ENCODE assay signal across 12 cellular contexts in the genomic region with DNA sequence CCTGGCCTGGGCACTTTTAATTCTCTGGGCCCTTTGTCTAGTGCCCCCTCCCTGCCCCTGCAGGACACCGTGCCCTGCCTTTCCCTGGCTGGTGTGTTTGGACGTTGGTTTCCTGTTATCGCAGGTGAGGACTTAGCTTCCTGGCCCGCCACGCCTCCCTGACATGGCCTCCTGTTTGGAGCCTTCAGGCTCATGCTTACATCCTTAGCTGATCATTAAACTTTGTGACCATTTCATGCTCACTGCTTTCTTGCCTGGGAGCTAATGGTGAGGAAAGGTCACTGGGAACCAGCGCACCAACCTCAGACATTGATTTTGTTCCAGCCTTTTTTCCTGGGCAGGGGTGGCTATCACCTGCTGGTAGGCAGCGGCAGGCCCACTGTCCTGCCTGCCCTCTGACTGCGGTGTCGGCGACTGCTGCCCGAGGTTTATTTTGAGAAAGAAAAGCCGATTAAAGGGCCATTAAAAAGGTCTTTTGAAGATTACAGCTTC. TPM values are rescaled to one million over a fixed set of nuclear protein-coding genes. Genes with fewer than 3 reads are reported as not detected.
DNase-seq lines count a peak whose midpoint lies in the region; ATAC-seq lines count a peak whose summit lies in the region.
"Had no signal": no experiment of that assay in that cellular context is flagged by ENCODE, and none has a peak within 500 bp of the region (broad histone marks: within the 10 kb centered on the region; RNA-seq: fewer than 3 reads in every experiment).

No MANE protein-coding gene starts in this region.

- peak; percentile 44 for DNase-seq in HK-2 (ENCODE audit: unreplicated experiment)
- DNase-seq in naive thymus-derived CD4-positive, alpha-beta T cell: no peak
- no peak for DNase-seq in NAMALWA (ENCODE audit: low spot score)
- DNase-seq: left cardiac atrium, MV-4-11, RPMI8226, uterus had no signal

- H3K27ac Mint-ChIP-seq in activated T-helper 17 cell treated with anti-CD3 and anti-CD28 coated beads, Interleukin-2, amount 50 U/mL, for 72 hours: peak overlapping the region; percentile 81
- H3K27ac Mint-ChIP-seq in naive thymus-derived CD4-positive, alpha-beta T cell: peak overlapping the region; percentile 40 to 91 (median 85)

- H3K4me3 ChIP-seq in naive thymus-derived CD4-positive, alpha-beta T cell (ENCODE audit: low read length): no peak overlapping the region
- H3K4me3 ChIP-seq: uterus had no signal

- peaks cover 0 to 32% (median 0%) of the 10 kb centered on the region in 3 experiments for H3K36me3 ChIP-seq in naive thymus-derived CD4-positive, alpha-beta T cell (ENCODE audit: control insufficient read depth in 2 of 3, insufficient read depth in 3 of 3, low read length in 3 of 3)
- H3K36me3 ChIP-seq: uterus had no signal

- POLR2A ChIA-PET in naive thymus-derived CD4-positive, alpha-beta T cell (lab: Charles Lee): interaction anchor here (0.6 to 3.5 kb wide), 3 partner anchors 36 to 73 kb away, joined by 3 to 14 read pairs (median 3); a partner anchor contains a TSS

- peak overlapping the region; percentile 83 for H3K4me3 Mint-ChIP-seq in activated T-helper 17 cell treated with anti-CD3 and anti-CD28 coated beads, Interleukin-2, amount 50 U/mL, for 72 hours
- H3K4me3 Mint-ChIP-seq in naive thymus-derived CD4-positive, alpha-beta T cell: peak overlapping the region; percentile 69 to 88 (median 80)

- peak overlapping the region; percentile 39 for H3K27ac ChIP-seq in naive thymus-derived CD4-positive, alpha-beta T cell (ENCODE audit: low read depth, low read length)
- H3K27ac ChIP-seq: epithelial cell of prostate had no signal

- H3K9me3 ChIP-seq in naive thymus-derived CD4-positive, alpha-beta T cell (ENCODE audit: control insufficient read depth in 2 of 3, low read length in 3 of 3): no peaks in the 10 kb centered on the region
- H3K9me3 ChIP-seq: uterus had no signal

- H3K36me3 Mint-ChIP-seq in activated T-helper 17 cell treated with anti-CD3 and anti-CD28 coated beads, Interleukin-2, amount 50 U/mL, for 72 hours (ENCODE audit: low read depth): peaks cover 49% of the 10 kb centered on the region
- H3K36me3 Mint-ChIP-seq in naive thymus-derived CD4-positive, alpha-beta T cell: peaks cover 0 to 11% (median 0%) of the 10 kb centered on the region in 5 donors

- CTCF ChIA-PET in naive thymus-derived CD4-positive, alpha-beta T cell (lab: Charles Lee): interaction anchor here (0.7 kb wide), 1 partner anchor 432 kb away, joined by 3 read pairs; no protein-coding TSS in a partner anchor

- no peaks in the 10 kb centered on the region for H3K9me3 Mint-ChIP-seq in activated T-helper 17 cell treated with anti-CD3 and anti-CD28 coated beads, Interleukin-2, amount 50 U/mL, for 72 hours
- peaks cover 0 to 2% (median 0%) of the 10 kb centered on the region in 11 donors for H3K9me3 Mint-ChIP-seq in naive thymus-derived CD4-positive, alpha-beta T cell

- no peak for ATAC-seq in activated T-helper 17 cell treated with anti-CD3 and anti-CD28 coated beads, Interleukin-2, amount 50 U/mL, for 72 hours (replicated peaks)
- ATAC-seq in naive thymus-derived CD4-positive, alpha-beta T cell: no peak
- ATAC-seq in GM21576 (IDR thresholded peaks at IDR 0.05; ENCODE audit: unreplicated experiment) (no peak), HG02885 (IDR thresholded peaks at IDR 0.05; ENCODE audit: poor library complexity, unreplicated experiment) (no peak)
- ATAC-seq: left cardiac atrium had no signal

- no peaks in the 10 kb centered on the region for H3K27me3 Mint-ChIP-seq in activated T-helper 17 cell treated with anti-CD3 and anti-CD28 coated beads, Interleukin-2, amount 50 U/mL, for 72 hours
- no peaks in the 10 kb centered on the region for H3K27me3 Mint-ChIP-seq in naive thymus-derived CD4-positive, alpha-beta T cell

- H3K27me3 ChIP-seq in naive thymus-derived CD4-positive, alpha-beta T cell (ENCODE audit: control insufficient read depth in 2 of 2, insufficient read depth in 2 of 2, low read length in 2 of 2): no peaks in the 10 kb centered on the region
- H3K27me3 ChIP-seq: uterus had no signal

- peaks cover 5% of the 10 kb centered on the region for H3K4me1 Mint-ChIP-seq in activated T-helper 17 cell treated with anti-CD3 and anti-CD28 coated beads, Interleukin-2, amount 50 U/mL, for 72 hours
- H3K4me1 Mint-ChIP-seq in naive thymus-derived CD4-positive, alpha-beta T cell: peaks cover 30 to 61% (median 44%) of the 10 kb centered on the region in 7 donors

- H3K4me1 ChIP-seq in naive thymus-derived CD4-positive, alpha-beta T cell (ENCODE audit: control insufficient read depth in 2 of 2, insufficient read depth in 2 of 2, low read length in 2 of 2): peaks cover 22 to 42% of the 10 kb centered on the region in 2 donors

- intact Hi-C loops in naive thymus-derived CD4-positive, alpha-beta T cell (cut with micrococcal nuclease): loop anchor here in 1 of 2 donors (5.0 kb wide), 1 partner anchor 154 kb away; a partner anchor contains a TSS

RNA-seq across cellular contexts. Expression of a gene that starts 3.7 kb away (rescaled TPM):
- 100 to 1,000 TPM; 150 to 184 TPM for total RNA-seq in activated T-helper 17 cell treated with anti-CD3 and anti-CD28 coated beads, Interleukin-2, amount 50 U/mL, for 72 hours
- total RNA-seq in naive thymus-derived CD4-positive, alpha-beta T cell: 100 to 1,000 TPM; 107 to 196 (median 122) TPM
- polyA plus RNA-seq in naive thymus-derived CD4-positive, alpha-beta T cell: 100 to 1,000 TPM in 1 of 2 donors, 10 to 100 TPM in 1; 75.0 to 103 TPM

RNA-seq across cellular contexts. Expression of a gene that starts 17.9 kb away (rescaled TPM):
- not detected for total RNA-seq in activated T-helper 17 cell treated with anti-CD3 and anti-CD28 coated beads, Interleukin-2, amount 50 U/mL, for 72 hours
- total RNA-seq in naive thymus-derived CD4-positive, alpha-beta T cell: 1 to 10 TPM in 1 of 5 experiments, under 1 TPM in 1, not detected in 3; 0.32 to 2.6 TPM
- polyA plus RNA-seq in naive thymus-derived CD4-positive, alpha-beta T cell: under 1 TPM in 1 of 2 donors, not detected in 1; 0.14 TPM

RNA-seq across cellular contexts. Expression of a gene that starts 35.7 kb away (rescaled TPM):
- 10 to 100 TPM; 13.7 to 16.4 TPM for total RNA-seq in activated T-helper 17 cell treated with anti-CD3 and anti-CD28 coated beads, Interleukin-2, amount 50 U/mL, for 72 hours
- total RNA-seq in naive thymus-derived CD4-positive, alpha-beta T cell: 10 to 100 TPM; 20.8 to 66.7 (median 49.5) TPM
- polyA plus RNA-seq in naive thymus-derived CD4-positive, alpha-beta T cell: 10 to 100 TPM; 26.3 to 45.4 TPM

RNA-seq across cellular contexts. Expression of a gene that starts 41.8 kb away (rescaled TPM):
- not detected for total RNA-seq in activated T-helper 17 cell treated with anti-CD3 and anti-CD28 coated beads, Interleukin-2, amount 50 U/mL, for 72 hours
- total RNA-seq in naive thymus-derived CD4-positive, alpha-beta T cell: not detected
- polyA plus RNA-seq in naive thymus-derived CD4-positive, alpha-beta T cell: not detected
- total RNA-seq: left cardiac atrium, uterus had no signal

RNA-seq across cellular contexts. Expression of a gene that starts 49.9 kb away (rescaled TPM):
- total RNA-seq in activated T-helper 17 cell treated with anti-CD3 and anti-CD28 coated beads, Interleukin-2, amount 50 U/mL, for 72 hours: 10 to 100 TPM; 10.7 to 25.6 TPM
- 10 to 100 TPM in 2 of 5 experiments, 1 to 10 TPM in 3; 1.2 to 29.6 (median 5.3) TPM for total RNA-seq in naive thymus-derived CD4-positive, alpha-beta T cell
- polyA plus RNA-seq in naive thymus-derived CD4-positive, alpha-beta T cell: 1 to 10 TPM; 1.5 to 1.7 TPM
- total RNA-seq: G401 had no signal
